Comparison of ENCODE assay signal across 8 cellular contexts in genomic region chr16:22353188-22353919, GRCh38. TPM values are rescaled to one million over a fixed set of nuclear protein-coding genes. Genes with fewer than 3 reads are reported as not detected.
DNase-seq lines count a peak whose midpoint lies in the region; ATAC-seq, FAIRE-seq and TF ChIP-seq lines count a peak whose summit lies in the region.

No MANE protein-coding gene starts in this region.

- no peak overlapping the region for H2AFZ ChIP-seq in OCI-LY3 (ENCODE audit: low read depth, low read length)

- H3K36me3 Mint-ChIP-seq in effector memory CD8-positive, alpha-beta T cell (ENCODE audit: insufficient read depth), result peaks cover 27% of the 10 kb centered on the region

- peak overlapping the region; percentile 44 for H3K27ac ChIP-seq in OCI-LY3 (ENCODE audit: low read length)
- peak overlapping the region in 3 of 4 donors; percentile 27 to 57 (median 30) for H3K27ac ChIP-seq in pancreas

- peak; percentile 12 for ATAC-seq in effector memory CD8-positive, alpha-beta T cell (replicated peaks)
- ATAC-seq in pancreas (peak; percentile 13 to 76 (median 54)), HG02571 (IDR thresholded peaks at IDR 0.05; ENCODE audit: unreplicated experiment) (no peak)

- peak; percentile 29 for FAIRE-seq in pancreas (lab: Jason Lieb, UNC)

- intact Hi-C loops in pancreas (cut with DNase I), result no loop called here

- H4K20me1 ChIP-seq in OCI-LY3 (ENCODE audit: insufficient read depth, low read length), result peaks cover 7% of the 10 kb centered on the region; the same call in 1 of the 2 replicates

- no peak for TF ChIP-seq CTCF in GM10248 (IDR thresholded peaks at IDR 0.05; ENCODE audit: control extremely low read depth, extremely low read depth, low read depth, missing control alignments)
- no peak for TF ChIP-seq CTCF in OCI-LY3 (IDR thresholded peaks at IDR 0.05; ENCODE audit: low read depth, low read length)
- TF ChIP-seq CTCF in pancreas (IDR thresholded peaks at IDR 0.05), result no peak

- H3K9me3 Mint-ChIP-seq in effector memory CD8-positive, alpha-beta T cell, result no peaks in the 10 kb centered on the region

- peaks cover 35% of the 10 kb centered on the region for H3K36me3 ChIP-seq in OCI-LY3 (replicated peaks; ENCODE audit: low read depth, low read length)
- H3K36me3 ChIP-seq in pancreas, result peaks cover 0 to 13% (median 1%) of the 10 kb centered on the region in 3 donors

- H3K4me3 ChIP-seq in OCI-LY3 (ENCODE audit: low read length) (no peak overlapping the region), pancreas (no peak overlapping the region)

- H3K27me3 Mint-ChIP-seq in effector memory CD8-positive, alpha-beta T cell, result no peaks in the 10 kb centered on the region

- no peak overlapping the region for H3K4me3 Mint-ChIP-seq in effector memory CD8-positive, alpha-beta T cell

- peak overlapping the region; percentile 33 for H3K4me2 ChIP-seq in OCI-LY3 (ENCODE audit: low read length)

- H3K4me1 ChIP-seq in OCI-LY3 (ENCODE audit: low read length) (peaks cover 29% of the 10 kb centered on the region), pancreas (peaks cover 0 to 15% (median 4%) of the 10 kb centered on the region in 3 donors)

- 49 to 56% methylated on average over 3 of the region's 3 CpGs for WGBS in pancreas, 2 donors

- peak overlapping the region; percentile 46 to 61 for H3K27ac Mint-ChIP-seq in effector memory CD8-positive, alpha-beta T cell

- H3K9ac ChIP-seq in OCI-LY3 (ENCODE audit: low read length), result no peak overlapping the region

- peak; percentile 28 for DNase-seq in GM10248 (ENCODE audit: extremely low spot score)
- DNase-seq in effector memory CD8-positive, alpha-beta T cell, result no peak
- no peak for DNase-seq in pancreas
- DNase-seq in NK-92 (lab: John Stamatoyannopoulos, UW; ENCODE audit: unreplicated experiment), result no peak
- DNase-seq in H4 (ENCODE audit: low spot score), result no peak
- DNase-seq in D341Med (ENCODE audit: low spot score), result no peak

- H3K4me1 Mint-ChIP-seq in effector memory CD8-positive, alpha-beta T cell (ENCODE audit: low read depth in 2 of 2), result peaks cover 22 to 32% of the 10 kb centered on the region in 2 donors

- peaks cover 39% of the 10 kb centered on the region for H3K79me2 ChIP-seq in OCI-LY3 (ENCODE audit: low read length)

- H3K9me3 ChIP-seq in OCI-LY3 (ENCODE audit: insufficient read depth, low read length) (no peaks in the 10 kb centered on the region), pancreas (no peaks in the 10 kb centered on the region)

- H3K27me3 ChIP-seq in OCI-LY3 (ENCODE audit: low read depth, low read length) (no peaks in the 10 kb centered on the region), pancreas (no peaks in the 10 kb centered on the region)

- CTCF ChIA-PET in GM10248 (lab: Yijun Ruan, JAX), result interaction anchor here (0.7 to 2.4 kb wide), 12 partner anchors 8 to 53 kb away, joined by 3 to 9 read pairs (median 3); no protein-coding TSS in a partner anchor

- POLR2A ChIA-PET in GM10248 (lab: Yijun Ruan, JAX), result interaction anchor here (0.5 to 0.9 kb wide), 3 partner anchors 20 to 111 kb away, joined by 3 to 5 read pairs (median 3); no protein-coding TSS in a partner anchor

RNA-seq across cellular contexts. Expression of gene CDR2, which starts 21.1 kb away (rescaled TPM):
- 10 to 100 TPM in 2 of 6 donors, 1 to 10 TPM in 4; 8.3 to 15.5 (median 9.2) TPM for total RNA-seq in pancreas
- 1 to 10 TPM; 7.9 to 9.3 TPM for polyA plus RNA-seq in pancreas
- total RNA-seq in H4 (2014; rRNA removed; shearing (Covaris generic)), result 22.0 and 22.4 TPM in 2 replicates

RNA-seq across cellular contexts. Expression of gene POLR3E, which starts 56.1 kb away (rescaled TPM):
- total RNA-seq in pancreas, result 10 to 100 TPM; 26.3 to 38.3 (median 31.9) TPM
- polyA plus RNA-seq in pancreas, result 10 to 100 TPM; 26.6 to 28.4 TPM
- total RNA-seq in H4 (2014; rRNA removed; shearing (Covaris generic)), result 23.2 and 29.2 TPM in 2 replicates
